ENCODE assay signal across 12 cellular contexts in the genomic region with DNA sequence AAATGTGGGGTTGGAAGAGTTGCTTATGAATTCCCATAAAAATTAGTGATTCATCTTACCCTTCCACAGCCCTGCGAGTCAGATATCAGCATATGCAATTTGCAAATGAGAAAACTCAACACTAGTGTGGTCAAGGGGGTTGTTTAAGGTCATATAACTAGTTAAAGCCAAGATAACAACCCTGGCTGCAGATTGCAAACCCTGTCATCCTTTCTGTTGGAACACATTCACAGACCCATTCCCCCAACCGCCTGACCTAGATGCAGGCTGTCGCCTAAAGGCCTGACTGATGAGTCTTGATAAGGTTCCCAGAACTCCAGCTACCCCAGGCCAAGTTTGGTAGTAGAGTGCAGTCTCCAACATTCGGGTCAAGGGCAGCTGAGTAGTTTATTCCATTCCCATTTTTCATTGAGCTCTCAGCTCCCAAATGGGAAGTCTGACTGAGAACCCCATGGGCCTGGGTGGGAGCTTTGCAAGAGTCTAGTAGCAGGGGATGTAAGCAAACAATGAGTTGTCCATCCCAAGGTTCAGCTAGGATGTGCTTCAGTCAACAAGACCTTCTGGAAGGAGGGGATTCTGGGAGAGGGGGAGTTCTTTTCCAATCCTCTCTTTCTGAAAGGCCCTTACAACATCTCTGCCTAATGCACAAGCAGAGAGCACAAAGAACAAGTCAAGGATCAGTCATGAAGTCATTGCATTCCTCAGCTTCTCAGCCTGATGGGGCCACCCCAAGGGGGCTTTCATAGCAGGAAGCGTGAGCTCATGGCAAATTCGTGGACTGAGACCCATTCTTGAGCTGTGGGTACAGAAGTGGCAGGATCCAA. TPM values are rescaled to one million over a fixed set of nuclear protein-coding genes. Genes with fewer than 3 reads are reported as not detected.
DNase-seq lines count a peak whose midpoint lies in the region; ATAC-seq, FAIRE-seq and TF ChIP-seq lines count a peak whose summit lies in the region.
"Had no signal": no experiment of that assay in that cellular context is flagged by ENCODE, and none has a peak within 500 bp of the region (broad histone marks: within the 10 kb centered on the region; RNA-seq: fewer than 3 reads in every experiment).

No MANE protein-coding gene starts in this region.

- CTCF ChIA-PET in MCF 10A (lab: Yijun Ruan, JAX) = interaction anchor here (0.5 to 1.5 kb wide), 3 partner anchors 15 to 32 kb away, joined by 3 to 4 read pairs (median 3); no protein-coding TSS in a partner anchor

- peaks cover 74% of the 10 kb centered on the region for H3K4me1 Mint-ChIP-seq in T-helper 1 cell treated with Interleukin-12 subunit alpha and Interleukin-12 subunit beta and Interleukin-4 antibody, amounts not matched to agents 30 μg/mL and 1 μg/mL, for 36 hours (ENCODE audit: low read depth)
- H3K4me1 Mint-ChIP-seq in naive B cell (peaks cover 45 to 86% (median 67%) of the 10 kb centered on the region in 3 donors), MCF 10A (ENCODE audit: insufficient read depth, unreplicated experiment) (no peaks in the 10 kb centered on the region)

- H3K9me3 Mint-ChIP-seq in T-helper 1 cell treated with Interleukin-12 subunit alpha and Interleukin-12 subunit beta and Interleukin-4 antibody, amounts not matched to agents 30 μg/mL and 1 μg/mL, for 36 hours = no peaks in the 10 kb centered on the region
- H3K9me3 Mint-ChIP-seq in naive B cell (no peaks in the 10 kb centered on the region), MCF 10A (ENCODE audit: unreplicated experiment) (no peaks in the 10 kb centered on the region)
- H3K9me3 Mint-ChIP-seq: activated naive CD8-positive, alpha-beta T cell treated with anti-CD3 and anti-CD28 coated beads for 36 hours had no signal

- FAIRE-seq in GM19239 (lab: Jason Lieb, UNC) = no peak

- DNase-seq in T-helper 1 cell (no peak), fibroblast of villous mesenchyme (ENCODE audit: low read depth) (peak; percentile 92), naive B cell (no peak), ureter (ENCODE audit: low spot score) (peak; percentile 66), MCF 10A (ENCODE audit: unreplicated experiment) (no peak), GM19239 (ENCODE audit: insufficient read length, low spot score) (no peak)
- DNase-seq: activated naive CD8-positive, alpha-beta T cell treated with anti-CD3 and anti-CD28 coated beads for 36 hours; DMS79; NCI-H2227 treated with DMSO at 0.1 percent for 48 hours had no signal

- H3K36me3 Mint-ChIP-seq in T-helper 1 cell treated with Interleukin-12 subunit alpha and Interleukin-12 subunit beta and Interleukin-4 antibody, amounts not matched to agents 30 μg/mL and 1 μg/mL, for 36 hours (ENCODE audit: low read depth) = peaks cover 80% of the 10 kb centered on the region
- H3K36me3 Mint-ChIP-seq in naive B cell = peaks cover 23 to 24% of the 10 kb centered on the region in 2 donors
- no peaks in the 10 kb centered on the region for H3K36me3 Mint-ChIP-seq in MCF 10A (ENCODE audit: insufficient read depth, unreplicated experiment)
- H3K36me3 Mint-ChIP-seq: activated naive CD8-positive, alpha-beta T cell treated with anti-CD3 and anti-CD28 coated beads for 36 hours had no signal

- TF ChIP-seq CTCF in fibroblast of villous mesenchyme (IDR thresholded peaks at IDR 0.05; ENCODE audit: insufficient read depth, low read depth, low read length) (no peak), MCF 10A (IDR thresholded peaks at IDR 0.05; ENCODE audit: unreplicated experiment) (no peak)

- no TSS peak for BruUV-seq in MCF 10A (replicated peaks; lab: Mats Ljungman, UMichigan)

- POLR2A ChIA-PET in MCF 10A (lab: Yijun Ruan, JAX) = interaction anchor here (0.5 to 1.1 kb wide), 2 partner anchors 18 to 26 kb away, joined by 3 to 4 read pairs; no protein-coding TSS in a partner anchor

- no peak overlapping the region for H3K4me3 Mint-ChIP-seq in T-helper 1 cell treated with Interleukin-12 subunit alpha and Interleukin-12 subunit beta and Interleukin-4 antibody, amounts not matched to agents 30 μg/mL and 1 μg/mL, for 36 hours
- no peak overlapping the region for H3K4me3 Mint-ChIP-seq in naive B cell
- H3K4me3 Mint-ChIP-seq in MCF 10A (ENCODE audit: unreplicated experiment) = no peak overlapping the region
- H3K4me3 Mint-ChIP-seq: activated naive CD8-positive, alpha-beta T cell treated with anti-CD3 and anti-CD28 coated beads for 36 hours had no signal

- intact Hi-C loops in MCF 10A (cut with micrococcal nuclease) = no loop called here

- peak overlapping the region; percentile 70 for H3K27ac Mint-ChIP-seq in T-helper 1 cell treated with Interleukin-12 subunit alpha and Interleukin-12 subunit beta and Interleukin-4 antibody, amounts not matched to agents 30 μg/mL and 1 μg/mL, for 36 hours
- peak overlapping the region; percentile 12 to 88 (median 70) for H3K27ac Mint-ChIP-seq in naive B cell
- no peak overlapping the region for H3K27ac Mint-ChIP-seq in MCF 10A (ENCODE audit: low read depth, unreplicated experiment)
- H3K27ac Mint-ChIP-seq: activated naive CD8-positive, alpha-beta T cell treated with anti-CD3 and anti-CD28 coated beads for 36 hours had no signal

- ATAC-seq in naive B cell (ENCODE audit: low read depth in 2 of 2) (no peak), GM19328 (IDR thresholded peaks at IDR 0.05; ENCODE audit: unreplicated experiment) (no peak)

- no peaks in the 10 kb centered on the region for H3K27me3 Mint-ChIP-seq in T-helper 1 cell treated with Interleukin-12 subunit alpha and Interleukin-12 subunit beta and Interleukin-4 antibody, amounts not matched to agents 30 μg/mL and 1 μg/mL, for 36 hours (ENCODE audit: low read depth)
- no peaks in the 10 kb centered on the region for H3K27me3 Mint-ChIP-seq in naive B cell
- H3K27me3 Mint-ChIP-seq in MCF 10A (ENCODE audit: insufficient read depth, unreplicated experiment) = no peaks in the 10 kb centered on the region

- no peak overlapping the region for H3K4me3 ChIP-seq in fibroblast of villous mesenchyme (ENCODE audit: low read depth, low read length)
- H3K4me3 ChIP-seq: skin epidermis had no signal

RNA-seq across cellular contexts. Expression of gene ADAM19, which starts 40.3 kb away (rescaled TPM):
- 89.8 and 119 TPM in 2 replicates for total RNA-seq in fibroblast of villous mesenchyme
- polyA plus RNA-seq in naive B cell (ENCODE audit: low read depth in 6 of 6) = 10 to 100 TPM in 5 of 6 donors, 1 to 10 TPM in 1; 6.3 to 75.5 (median 43.4) TPM
- 17.4 TPM for total RNA-seq in ureter
- 0.47 and 0.96 TPM in 2 replicates for total RNA-seq in MCF 10A (2022)

Comparison
In these comparisons a context has a peak if more than half of its experiments do, and no peak if none do; other contexts are left out.
1. DNase-seq: peak in fibroblast of villous mesenchyme (single experiment) and ureter (single experiment); none in T-helper 1 cell (0 of 5), naive B cell (single experiment), MCF 10A (single experiment) and GM19239 (single experiment).